Comparison of ENCODE assay signal across 19 cellular contexts in the genomic region with DNA sequence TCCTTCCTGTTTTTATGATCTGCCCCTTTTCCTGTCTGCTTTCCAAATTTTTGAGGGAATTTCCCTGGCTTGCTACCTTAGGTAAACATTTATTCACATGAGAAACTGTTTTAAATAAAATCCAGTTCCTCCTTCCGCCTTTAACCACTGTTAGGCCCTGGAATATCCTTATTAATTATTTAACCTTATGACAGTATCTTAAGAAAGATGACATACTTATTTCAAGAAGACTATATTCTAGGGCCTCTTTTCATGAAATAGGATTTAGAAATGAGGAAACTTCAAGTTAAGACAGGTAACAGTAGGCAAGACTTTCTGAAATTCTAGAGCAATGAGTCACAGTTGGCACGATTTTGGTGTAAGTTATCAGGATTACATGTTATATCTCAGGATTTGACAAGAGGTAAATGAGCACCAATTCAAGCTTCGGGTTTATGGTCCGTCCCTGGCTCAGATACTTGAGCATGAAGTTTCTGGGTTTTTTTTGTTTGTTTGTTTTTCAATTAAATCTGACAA. TPM values are rescaled to one million over a fixed set of nuclear protein-coding genes. Genes with fewer than 3 reads are reported as not detected.
DNase-seq lines count a peak whose midpoint lies in the region; ATAC-seq, FAIRE-seq and TF ChIP-seq lines count a peak whose summit lies in the region.
"Had no signal": no experiment of that assay in that cellular context is flagged by ENCODE, and none has a peak within 500 bp of the region (broad histone marks: within the 10 kb centered on the region; RNA-seq: fewer than 3 reads in every experiment).

No MANE protein-coding gene starts in this region.

- H3K9me3 ChIP-seq in HCT116 (ENCODE audit: control insufficient read depth in 1 of 2, insufficient read depth in 1 of 2, low read depth in 1 of 2, low read length in 2 of 2) (no peaks in the 10 kb centered on the region), pancreas (no peaks in the 10 kb centered on the region)
- H3K9me3 ChIP-seq: spleen, tibial artery had no signal

- 19 to 27% methylated on average over 4 of the region's 4 CpGs for WGBS in pancreas, 2 donors

- no peaks in the 10 kb centered on the region for H3K27me3 ChIP-seq in HCT116 (ENCODE audit: insufficient read depth, low read length)
- H3K27me3 ChIP-seq in pancreas: no peaks in the 10 kb centered on the region
- H3K27me3 ChIP-seq: spleen, tibial artery had no signal

- TF ChIP-seq RAD21 in HCT116 (IDR thresholded peaks at IDR 0.05; ENCODE audit: low read depth): no peak

- FAIRE-seq in RCC 7860 (lab: Jason Lieb, UNC) (peak; percentile 50), pancreas (lab: Jason Lieb, UNC) (no peak)

- H2AFZ ChIP-seq in HCT116 (ENCODE audit: low read depth, low read length, poor library complexity, severe bottlenecking): peak overlapping the region; percentile 88

- no peaks in the 10 kb centered on the region for H4K20me1 ChIP-seq in HCT116 (ENCODE audit: insufficient read depth)

- RAD21 ChIA-PET in HCT116 (lab: Charles Lee; ENCODE audit: low non-redundant PET in 1 of 2, low total read pairs in 2 of 2, uncharacterized antibody in 2 of 2, unreplicated experiment in 2 of 2): no interaction called here

- peak overlapping the region; percentile 15; the same call in 1 of the 2 replicates for H3K9ac ChIP-seq in HCT116 (ENCODE audit: low read length)
- H3K9ac ChIP-seq: KMS-11 had no signal

- no peaks in the 10 kb centered on the region for H3K79me2 ChIP-seq in HCT116 (ENCODE audit: insufficient read depth, low read length)

- CTCF ChIA-PET in HCT116 (lab: Charles Lee): no interaction called here

- H3K4me3 ChIP-seq in HCT116 (replicated peaks in 1 of 2; ENCODE audit: low read depth in 1 of 2, low read length in 2 of 2): no peak overlapping the region
- no peak overlapping the region for H3K4me3 ChIP-seq in pancreas
- H3K4me3 ChIP-seq: spleen, tibial artery had no signal

- no peak for TF ChIP-seq POLR2A in HCT116 (IDR thresholded peaks at IDR 0.05; ENCODE audit: borderline replicate concordance, extremely low read depth, insufficient read depth, insufficient read length)

- BruUV-seq in HCT116 (replicated peaks; lab: Mats Ljungman, UMichigan): no TSS peak

- no peaks in the 10 kb centered on the region for H3K36me3 ChIP-seq in HCT116 (ENCODE audit: control insufficient read depth in 1 of 2, insufficient read depth in 2 of 2, low read length in 2 of 2)
- H3K36me3 ChIP-seq in pancreas: no peaks in the 10 kb centered on the region
- H3K36me3 ChIP-seq: spleen, tibial artery had no signal

- no peaks in the 10 kb centered on the region for H3K9me2 ChIP-seq in HCT116 (ENCODE audit: insufficient read depth)

- intact Hi-C loops in HCT116 (cut with micrococcal nuclease): no loop called here
- intact Hi-C loops in pancreas (cut with DNase I): no loop called here

- no peak for TF ChIP-seq CTCF in HCT116 (IDR thresholded peaks at IDR 0.05 in 2 of 3, conservative IDR thresholded peaks at IDR 0.05 in 1 of 3; ENCODE audit: borderline replicate concordance in 1 of 3, insufficient read depth in 1 of 3, low read depth in 2 of 3, low read length in 2 of 3)
- TF ChIP-seq CTCF in pancreas (IDR thresholded peaks at IDR 0.05): no peak

- H3K27ac ChIP-seq in HCT116 (ENCODE audit: low read depth, low read length) (peak overlapping the region; percentile 54; the same call in 1 of the 2 replicates), epithelial cell of prostate (peak overlapping the region; percentile 86), pancreas (peak overlapping the region in 3 of 4 donors; percentile 15 to 63 (median 40))
- H3K27ac ChIP-seq: KMS-11, spleen, tibial artery had no signal

- H3K4me2 ChIP-seq in HCT116 (ENCODE audit: low read length): peak overlapping the region; percentile 47
- H3K4me2 ChIP-seq: KMS-11 had no signal

- POLR2A ChIA-PET in HCT116 (lab: Charles Lee): no interaction called here

- peak; percentile 49 for DNase-seq in HCT116 (ENCODE audit: low read depth, low spot score)
- peak; percentile 27 for DNase-seq in RCC 7860 (ENCODE audit: low spot score)
- peak; percentile 59 for DNase-seq in epithelial cell of prostate (ENCODE audit: low read depth, low spot score)
- peak in 3 of 6 donors; percentile 7 to 28 (median 19) for DNase-seq in pancreas
- DNase-seq in AG08396 (ENCODE audit: low spot score): no peak
- DNase-seq: activated CD4-positive, alpha-beta T cell treated with anti-CD3 and anti-CD28 coated beads for 36 hours; activated CD8-positive, alpha-beta memory T cell treated with anti-CD3 and anti-CD28 coated beads, Interleukin-2, amount 50 U/mL, for 48 hours; activated naive CD4-positive, alpha-beta T cell; C1 segment of cervical spinal cord; left ventricle myocardium superior; naive thymus-derived CD4-positive, alpha-beta T cell; NCI-H1105 treated with DMSO at 0.1 percent for 48 hours; spleen; tibial artery had no signal

- H3K4me1 ChIP-seq in HCT116 (ENCODE audit: control insufficient read depth in 1 of 2, insufficient read depth in 2 of 2, low read length in 2 of 2) (peaks cover 50 to 68% of the 10 kb centered on the region in 2 experiments), pancreas (peaks cover 9 to 27% (median 10%) of the 10 kb centered on the region in 3 donors)

- peak; percentile 33 for ATAC-seq in HCT116
- ATAC-seq in pancreas: peak; percentile 56 to 85 (median 80)
- ATAC-seq in HG02571 (IDR thresholded peaks at IDR 0.05; ENCODE audit: unreplicated experiment): no peak
- ATAC-seq in GM21528 (IDR thresholded peaks at IDR 0.05; ENCODE audit: low FRiP score, unreplicated experiment): no peak
- ATAC-seq in GM19452 (IDR thresholded peaks at IDR 0.05; ENCODE audit: unreplicated experiment): no peak
- ATAC-seq: activated CD4-positive, alpha-beta T cell treated with anti-CD3 and anti-CD28 coated beads for 36 hours; left ventricle myocardium superior; naive thymus-derived CD4-positive, alpha-beta T cell had no signal

TF ChIP-seq in HCT116, 20 proteins besides CTCF, POLR2A, EP300 and RAD21:
- TF ChIP-seq FOSL1 (IDR thresholded peaks at IDR 0.05; ENCODE audit: low read depth): peak; percentile 81
- TF ChIP-seq CBX3 (IDR thresholded peaks at IDR 0.05; ENCODE audit: low read depth): 0 out of 2 replicates have a peak, but pooled peaks have one; percentile 34
- no peak for TF ChIP-seq SIN3A (IDR thresholded peaks at IDR 0.05; ENCODE audit: low read depth)
- TF ChIP-seq, protein P1, sequence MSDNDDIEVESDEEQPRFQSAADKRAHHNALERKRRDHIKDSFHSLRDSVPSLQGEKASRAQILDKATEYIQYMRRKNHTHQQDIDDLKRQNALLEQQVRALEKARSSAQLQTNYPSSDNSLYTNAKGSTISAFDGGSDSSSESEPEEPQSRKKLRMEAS (IDR thresholded peaks at IDR 0.05): no peak
- no peak for TF ChIP-seq ZBTB33 (IDR thresholded peaks at IDR 0.05; ENCODE audit: extremely low read depth, insufficient replicate concordance, low read length)
- no peak for TF ChIP-seq EZH2 (IDR thresholded peaks at IDR 0.05)
- peak; percentile 45 for TF ChIP-seq SP1 (IDR thresholded peaks at IDR 0.05; ENCODE audit: low read depth)
- peak; percentile 64 for TF ChIP-seq JUND (IDR thresholded peaks at IDR 0.05)
- peak; percentile 63 for TF ChIP-seq CEBPB (IDR thresholded peaks at IDR 0.05; ENCODE audit: low read depth)
TF ChIP-seq in HCT116: peak in this region for 5.

RNA-seq across cellular contexts. Expression of gene TNFSF18, which starts 2.0 kb away (rescaled TPM):
- 1.6 TPM for total RNA-seq in HCT116 (2021; ENCODE audit: unreplicated experiment)
- 0.54 and 0.74 TPM in 2 replicates for polyA plus RNA-seq in HCT116 (2012)
- total RNA-seq in pancreas: under 1 TPM in 1 of 6 donors, not detected in 5; 0.09 TPM
- polyA plus RNA-seq in pancreas: not detected
- total RNA-seq: activated CD4-positive, alpha-beta T cell treated with anti-CD3 and anti-CD28 coated beads for 36 hours; left ventricle myocardium superior; naive thymus-derived CD4-positive, alpha-beta T cell; progenitor cell of endocrine pancreas had no signal
- polyA plus RNA-seq: naive thymus-derived CD4-positive, alpha-beta T cell had no signal

Comparison
In these comparisons a context has a peak if more than half of its experiments do, and no peak if none do; other contexts are left out.
1. ATAC-seq: peak in HCT116 (single experiment) and pancreas (4 of 4); none in HG02571 (single experiment), GM21528 (single experiment) and GM19452 (single experiment).
2. Peak in every context shown above with its lines, with median percentiles within 50 percentile points of each other: H3K27ac ChIP-seq.